Comparison of ENCODE assay signal across 16 cellular contexts in the genomic region with DNA sequence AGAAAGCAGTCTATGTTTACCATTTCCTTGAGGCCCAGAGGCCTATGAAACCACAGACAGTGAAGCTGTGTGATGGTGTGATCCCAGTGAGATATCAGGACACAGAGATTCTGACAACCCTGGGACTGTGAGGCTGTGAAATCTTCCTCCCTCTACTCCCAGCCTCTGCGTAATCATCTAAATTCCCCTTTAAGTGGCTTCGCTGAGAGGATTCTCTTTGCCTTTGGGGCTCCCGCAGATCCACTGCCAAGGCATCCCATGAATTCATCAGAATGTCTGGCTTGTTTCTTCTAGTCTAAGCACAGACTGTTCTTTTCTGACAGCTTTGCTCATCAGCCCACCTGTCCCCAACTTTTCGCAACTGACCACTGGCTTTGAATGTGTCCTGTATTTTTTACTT.
"Had no signal": no experiment of that assay in that cellular context is flagged by ENCODE, and none has a peak within 500 bp of the region (broad histone marks: within the 10 kb centered on the region; RNA-seq: fewer than 3 reads in every experiment).

No MANE protein-coding gene starts in this region.

- H3K4me1 ChIP-seq: breast epithelium, stomach, vagina had no signal

- H3K4me3 ChIP-seq: breast epithelium, sigmoid colon, stomach, tibial artery, vagina had no signal

- H3K36me3 ChIP-seq: breast epithelium, sigmoid colon, stomach, tibial artery, vagina had no signal

- H3K27me3 ChIP-seq: breast epithelium, sigmoid colon, stomach, tibial artery, vagina had no signal

- DNase-seq: activated CD4-positive, alpha-beta memory T cell treated with anti-CD3 and anti-CD28 coated beads for 36 hours; activated CD4-positive, CD25-positive, alpha-beta regulatory T cell treated with anti-CD3 and anti-CD28 coated beads, Interleukin-2, amount 50 U/mL, for 72 hours; activated gamma-delta T cell treated with Interleukin-2 at 50 U/mL for 16 hours; activated naive CD8-positive, alpha-beta T cell treated with anti-CD3 and anti-CD28 coated beads, Interleukin-2, amount 10 ng/mL, durations not matched to agents 7 days and 5 days; activated T-cell treated with anti-CD3 and anti-CD28 coated beads, Interleukin-2, amount 50 U/mL, for 48 hours; aorta; effector CD4-positive, alpha-beta T cell; hypothalamus; naive B cell; SIG-M5; sigmoid colon; stimulated activated CD4-positive, alpha-beta T cell treated with anti-CD3 and anti-CD28 coated beads, Interleukin-4, amount 100 ng/mL, for 1 hour; stomach; tibial artery had no signal

- H3K27ac ChIP-seq: breast epithelium, stomach, vagina had no signal

- H3K9me3 ChIP-seq: sigmoid colon, tibial artery, vagina had no signal
